ENCODE assay signal across 20 cellular contexts in the genomic region with DNA sequence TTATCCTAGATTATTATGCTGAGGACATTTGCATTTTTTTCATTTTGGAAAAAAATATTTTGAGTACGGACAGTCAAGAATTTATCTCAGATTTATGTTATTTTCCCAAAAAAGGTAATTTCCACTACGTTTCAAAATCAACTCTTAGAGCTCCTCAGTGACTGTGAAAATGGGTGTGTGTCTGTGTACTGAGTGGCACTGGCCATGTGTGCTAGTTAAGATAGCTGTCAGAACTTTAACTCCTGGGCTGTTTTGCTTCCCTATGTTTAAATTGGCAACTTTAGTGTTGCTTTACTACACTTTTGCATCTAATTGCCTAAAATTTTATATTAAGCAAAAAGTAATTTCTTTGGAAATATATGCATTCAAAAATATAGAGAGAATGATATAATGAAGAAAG.
"Had no signal": no experiment of that assay in that cellular context is flagged by ENCODE, and none has a peak within 500 bp of the region (broad histone marks: within the 10 kb centered on the region; RNA-seq: fewer than 3 reads in every experiment).

No MANE protein-coding gene starts in this region.

- FAIRE-seq: HepG2 had no signal

- ATAC-seq: HepG2 had no signal

- H3K36me3 ChIP-seq: MG63 had no signal

- H3K9me3 ChIP-seq: MG63, SK-N-SH had no signal

- H3K4me3 ChIP-seq: MG63 had no signal

- DNase-seq: IMR-90, Karpas-422, KG1, MG63, NCI-H1092 treated with DMSO at 0.1 percent for 48 hours, NCI-H1436, NCI-H187, NCI-H2029, NCI-H2081 treated with DMSO at 0.1 percent for 48 hours, NCI-H2171, NCI-H226, NCI-H446, NCI-H510A, NCI-H524 treated with DMSO at 0.1 percent for 48 hours, NCI-H69, NCI-H774, RPMI8226, SHP77, SK-N-SH had no signal
